In genomic region chr15:101198820-101199219, GRCh38 we compare ENCODE assay signal across 11 cellular contexts. TPM values are rescaled to one million over a fixed set of nuclear protein-coding genes. Genes with fewer than 3 reads are reported as not detected.
DNase-seq lines count a peak whose midpoint lies in the region; ATAC-seq and TF ChIP-seq lines count a peak whose summit lies in the region.
"Had no signal": no experiment of that assay in that cellular context is flagged by ENCODE, and none has a peak within 500 bp of the region (broad histone marks: within the 10 kb centered on the region; RNA-seq: fewer than 3 reads in every experiment).

No MANE protein-coding gene starts in this region.

- peak overlapping the region; percentile 58 for H3K4me3 Mint-ChIP-seq in T-helper 2 cell treated with Interferon-gamma antibody and Interleukin-4, amounts not matched to agents 5 μg/mL and 100 μg/mL, for 36 hours
- peak overlapping the region; percentile 76 for H3K4me3 Mint-ChIP-seq in stimulated activated effector memory CD8-positive, alpha-beta T cell treated with anti-CD3 and anti-CD28 coated beads, Interleukin-12 subunit alpha, Interleukin-12 subunit beta, amount 100 ng/mL, for 72 hours

- H3K27ac ChIP-seq in esophagus squamous epithelium: peak overlapping the region; percentile 3 to 86 (median 70)
- H3K27ac ChIP-seq: A549, right lobe of liver had no signal

- WGBS in esophagus squamous epithelium, 2 donors: 66 to 79% methylated on average over 6 of the region's 6 CpGs

- no peaks in the 10 kb centered on the region for H3K27me3 ChIP-seq in esophagus squamous epithelium
- H3K27me3 ChIP-seq: right lobe of liver had no signal

- no peaks in the 10 kb centered on the region for H3K36me3 ChIP-seq in esophagus squamous epithelium
- H3K36me3 ChIP-seq: right lobe of liver had no signal

- H3K4me1 ChIP-seq in esophagus squamous epithelium: peaks cover 22 to 78% (median 37%) of the 10 kb centered on the region in 3 donors
- H3K4me1 ChIP-seq: right lobe of liver had no signal

- intact Hi-C loops in esophagus squamous epithelium (cut with DNase I): no loop called here

- no peak for TF ChIP-seq CTCF in esophagus squamous epithelium (IDR thresholded peaks at IDR 0.05)

- no peak for DNase-seq in T-helper 2 cell treated with Interferon-gamma antibody and Interleukin-4, amounts not matched to agents 5 μg/mL and 100 μg/mL, for 36 hours (ENCODE audit: low spot score)
- DNase-seq in T-helper 2 cell (no peak), RPMI8226 (peak; percentile 91), esophagus squamous epithelium (lab: John Stamatoyannopoulos, UW) (no peak), NCI-H82 (lab: John Stamatoyannopoulos, UW) (no peak), OCI-M1 (lab: John Stamatoyannopoulos, UW) (no peak)
- no peak for DNase-seq in stimulated activated effector memory CD8-positive, alpha-beta T cell treated with anti-CD3 and anti-CD28 coated beads, Interleukin-12 subunit alpha, Interleukin-12 subunit beta, amount 100 ng/mL, for 72 hours (ENCODE audit: low spot score in 2 of 2)
- DNase-seq: right lobe of liver had no signal

- TF ChIP-seq POLR2A in esophagus squamous epithelium (IDR thresholded peaks at IDR 0.05): no peak

- H3K27me3 Mint-ChIP-seq in T-helper 2 cell treated with Interferon-gamma antibody and Interleukin-4, amounts not matched to agents 5 μg/mL and 100 μg/mL, for 36 hours (ENCODE audit: low read depth): no peaks in the 10 kb centered on the region
- H3K27me3 Mint-ChIP-seq: IgD-negative memory B cell had no signal

- H3K4me3 ChIP-seq in esophagus squamous epithelium: no peak overlapping the region
- H3K4me3 ChIP-seq: A549, right lobe of liver had no signal

- peaks cover 17% of the 10 kb centered on the region for H3K36me3 Mint-ChIP-seq in T-helper 2 cell treated with Interferon-gamma antibody and Interleukin-4, amounts not matched to agents 5 μg/mL and 100 μg/mL, for 36 hours (ENCODE audit: low read depth)
- H3K36me3 Mint-ChIP-seq in stimulated activated effector memory CD8-positive, alpha-beta T cell treated with anti-CD3 and anti-CD28 coated beads, Interleukin-12 subunit alpha, Interleukin-12 subunit beta, amount 100 ng/mL, for 72 hours: peaks cover 72% of the 10 kb centered on the region

- H3K9me3 ChIP-seq in esophagus squamous epithelium: no peaks in the 10 kb centered on the region
- H3K9me3 ChIP-seq: A549, right lobe of liver had no signal

- H3K9me3 Mint-ChIP-seq in T-helper 2 cell treated with Interferon-gamma antibody and Interleukin-4, amounts not matched to agents 5 μg/mL and 100 μg/mL, for 36 hours: no peaks in the 10 kb centered on the region
- no peaks in the 10 kb centered on the region for H3K9me3 Mint-ChIP-seq in stimulated activated effector memory CD8-positive, alpha-beta T cell treated with anti-CD3 and anti-CD28 coated beads, Interleukin-12 subunit alpha, Interleukin-12 subunit beta, amount 100 ng/mL, for 72 hours
- H3K9me3 Mint-ChIP-seq: IgD-negative memory B cell had no signal

- peaks cover 81% of the 10 kb centered on the region for H3K4me1 Mint-ChIP-seq in T-helper 2 cell treated with Interferon-gamma antibody and Interleukin-4, amounts not matched to agents 5 μg/mL and 100 μg/mL, for 36 hours (ENCODE audit: low read depth)
- H3K4me1 Mint-ChIP-seq in stimulated activated effector memory CD8-positive, alpha-beta T cell treated with anti-CD3 and anti-CD28 coated beads, Interleukin-12 subunit alpha, Interleukin-12 subunit beta, amount 100 ng/mL, for 72 hours: peaks cover 78% of the 10 kb centered on the region

- no peak for ATAC-seq in stimulated activated effector memory CD8-positive, alpha-beta T cell treated with anti-CD3 and anti-CD28 coated beads, Interleukin-12 subunit alpha, Interleukin-12 subunit beta, amount 100 ng/mL, for 72 hours
- no peak for ATAC-seq in GM21526 (IDR thresholded peaks at IDR 0.05; ENCODE audit: low FRiP score, unreplicated experiment)
- ATAC-seq: A549 had no signal

- peak overlapping the region; percentile 88 for H3K27ac Mint-ChIP-seq in T-helper 2 cell treated with Interferon-gamma antibody and Interleukin-4, amounts not matched to agents 5 μg/mL and 100 μg/mL, for 36 hours
- peak overlapping the region; percentile 98 for H3K27ac Mint-ChIP-seq in stimulated activated effector memory CD8-positive, alpha-beta T cell treated with anti-CD3 and anti-CD28 coated beads, Interleukin-12 subunit alpha, Interleukin-12 subunit beta, amount 100 ng/mL, for 72 hours

RNA-seq across cellular contexts. Expression of gene CHSY1, which starts 53.0 kb away (rescaled TPM):
- 10 to 100 TPM in 3 of 4 donors, 1 to 10 TPM in 1; 8.8 to 19.3 (median 11.4) TPM for total RNA-seq in esophagus squamous epithelium
